ENCODE assay signal across 8 cellular contexts in the genomic region with DNA sequence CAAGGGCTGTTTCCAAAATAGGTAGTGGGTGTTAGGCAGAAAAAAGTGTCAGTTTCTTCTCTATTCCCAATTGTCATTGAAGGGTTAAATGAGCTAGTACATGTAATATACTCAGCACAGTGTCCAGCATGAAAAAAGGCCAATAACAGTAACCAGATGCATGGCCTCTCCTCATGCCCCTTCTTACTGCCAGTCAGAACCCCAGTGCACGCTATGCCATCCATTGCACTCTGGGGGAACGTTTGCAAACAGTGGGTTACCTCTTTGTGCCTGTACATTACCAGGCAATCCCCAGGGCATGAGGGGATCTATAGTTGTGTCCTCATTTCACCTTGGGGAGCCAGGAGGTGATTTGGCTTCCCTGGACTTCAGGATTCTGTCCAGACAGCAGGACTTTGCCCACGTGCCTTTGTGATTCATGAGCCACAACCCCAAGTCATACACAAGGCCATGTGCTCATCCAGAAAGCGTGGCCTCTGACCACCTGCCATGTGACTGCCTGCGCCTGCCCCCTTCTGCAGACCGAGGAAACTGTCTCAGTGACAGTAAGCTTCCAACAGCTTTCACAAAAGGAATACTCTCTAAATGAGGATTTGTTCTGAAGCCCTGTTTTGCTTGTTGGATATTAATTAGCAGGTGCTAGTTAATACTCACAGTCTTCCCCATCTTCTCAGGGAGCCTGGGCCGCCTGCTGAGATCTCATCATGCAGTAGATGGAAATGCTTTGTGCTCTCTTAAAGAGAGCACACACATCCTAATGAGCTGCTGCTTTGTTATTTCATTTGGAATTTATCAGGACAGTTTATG. TPM values are rescaled to one million over a fixed set of nuclear protein-coding genes. Genes with fewer than 3 reads are reported as not detected.
DNase-seq lines count a peak whose midpoint lies in the region; ATAC-seq and TF ChIP-seq lines count a peak whose summit lies in the region.

No MANE protein-coding gene starts in this region.

- peak; percentile 51 for DNase-seq in GM04503 (ENCODE audit: low read depth)
- DNase-seq in SK-MEL-5 (ENCODE audit: low read depth, low spot score) = peak; percentile 86
- DNase-seq in posterior vena cava (ENCODE audit: low spot score) = peak; percentile 67
- no peak for DNase-seq in NCI-H1930 (lab: John Stamatoyannopoulos, UW)
- no peak for DNase-seq in T1000 (lab: John Stamatoyannopoulos, UW)
- no peak for DNase-seq in lower lobe of right lung

- no peak for TF ChIP-seq EP300 in gastroesophageal sphincter (IDR thresholded peaks at IDR 0.05)

- no peaks in the 10 kb centered on the region for H3K36me3 ChIP-seq in gastroesophageal sphincter
- no peaks in the 10 kb centered on the region for H3K36me3 ChIP-seq in lower lobe of right lung

- no peaks in the 10 kb centered on the region for H3K9me3 ChIP-seq in gastroesophageal sphincter
- no peaks in the 10 kb centered on the region for H3K9me3 ChIP-seq in lower lobe of right lung

- H3K27ac ChIP-seq in gastroesophageal sphincter (peak overlapping the region in 3 of 4 donors; percentile 16 to 42 (median 17)), lower lobe of right lung (no peak overlapping the region)

- in situ Hi-C loops in SK-MEL-5 (cut with HindIII; ENCODE audit: low pct_unique_long_range_greater_than_20kb, low sequenced_read_pairs) = no loop called here

- H3K4me1 ChIP-seq in gastroesophageal sphincter (peaks cover 0 to 46% (median 6%) of the 10 kb centered on the region in 3 donors), lower lobe of right lung (peaks cover 11% of the 10 kb centered on the region)

- H3K4me3 ChIP-seq in gastroesophageal sphincter (no peak overlapping the region), lower lobe of right lung (no peak overlapping the region)

- ATAC-seq in gastroesophageal sphincter (peak; percentile 60), HG03139 (IDR thresholded peaks at IDR 0.05; ENCODE audit: unreplicated experiment) (no peak), lower lobe of right lung (no peak)

- 57 to 90% methylated on average over 2 to 3 of the region's 7 CpGs for WGBS in gastroesophageal sphincter (ENCODE audit: low coverage in 1 of 2), 2 donors

- H3K27me3 ChIP-seq in gastroesophageal sphincter = no peaks in the 10 kb centered on the region
- H3K27me3 ChIP-seq in lower lobe of right lung (ENCODE audit: low read depth) = no peaks in the 10 kb centered on the region

- TF ChIP-seq POLR2A in gastroesophageal sphincter (IDR thresholded peaks at IDR 0.05) = no peak

- intact Hi-C loops in posterior vena cava (cut with DNase I) = no loop called here
- intact Hi-C loops in lower lobe of right lung (cut with DNase I) = no loop called here

- TF ChIP-seq CTCF in gastroesophageal sphincter (IDR thresholded peaks at IDR 0.05) (peak in 2 of 4 experiments; percentile 25 to 39), lower lobe of right lung (IDR thresholded peaks at IDR 0.05) (no peak)

RNA-seq across cellular contexts. Expression of a gene that starts 36.8 kb away (rescaled TPM):
- total RNA-seq in SK-MEL-5 (2014; rRNA removed; shearing (Covaris generic)) = 1.2 and 1.5 TPM in 2 replicates
- 1.9 and 7.5 TPM in 2 replicates for polyA plus RNA-seq in SK-MEL-5 (2015; cell fraction: cytosol; rRNA removed)
- 0.16 and 0.18 TPM in 2 replicates for polyA plus RNA-seq in SK-MEL-5 (2015; cell fraction: nucleus; rRNA removed)
- 10 to 100 TPM; 36.5 to 52.5 (median 50.8) TPM for total RNA-seq in gastroesophageal sphincter
- total RNA-seq in posterior vena cava = 10 to 100 TPM; 45.7 to 55.9 TPM
- total RNA-seq in lower lobe of right lung = 11.4 TPM

Comparison
In these comparisons a context has a peak if more than half of its experiments do, and no peak if none do; other contexts are left out.
1. DNase-seq: peak in GM04503 (single experiment), SK-MEL-5 (single experiment) and posterior vena cava (single experiment); none in NCI-H1930 (0 of 2), T1000 (single experiment) and lower lobe of right lung (single experiment).